Comparison of ENCODE assay signal across 14 cellular contexts in the genomic region with DNA sequence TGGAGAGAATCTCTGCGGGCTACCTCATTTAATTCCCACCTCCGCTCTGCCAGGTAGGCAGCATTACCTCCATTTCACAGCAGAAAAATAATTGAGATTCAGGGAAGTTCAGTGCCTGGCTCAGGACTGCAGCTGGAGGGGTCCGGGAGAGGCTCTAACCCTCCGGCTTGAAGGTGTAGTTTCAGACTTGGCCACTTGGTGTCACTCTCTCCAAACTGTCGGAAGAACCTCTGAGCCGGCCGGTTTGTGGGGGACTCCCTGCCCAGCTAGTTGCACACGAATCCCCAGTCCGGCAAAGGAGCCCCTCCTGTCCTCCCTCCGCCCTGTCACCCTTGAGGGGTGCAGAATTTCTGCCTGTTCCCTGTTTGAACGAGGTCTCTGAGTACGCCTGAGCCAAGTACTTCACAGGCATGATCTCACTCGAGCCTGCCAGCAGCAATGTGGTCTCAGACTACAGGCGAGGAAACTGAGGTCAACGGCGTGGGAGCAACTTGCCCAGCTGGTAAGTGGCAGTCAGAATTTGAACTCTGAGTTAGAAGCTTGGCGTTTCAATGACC.
A peak's percentile ranks its signal among the peaks of the same experiment; 100 is the strongest.
DNase-seq lines count a peak whose midpoint lies in the region; ATAC-seq, FAIRE-seq and TF ChIP-seq lines count a peak whose summit lies in the region.
"Had no signal": no experiment of that assay in that cellular context is flagged by ENCODE, and none has a peak within 500 bp of the region (broad histone marks: within the 10 kb centered on the region; RNA-seq: fewer than 3 reads in every experiment).

No MANE protein-coding gene starts in this region.

- H3K9me1 ChIP-seq in endothelial cell of umbilical vein (replicated peaks; ENCODE audit: control insufficient read depth, extremely low read depth, insufficient read depth, low read length): no peaks in the 10 kb centered on the region

- no peaks in the 10 kb centered on the region for H3K9me2 ChIP-seq in OCI-LY1 (ENCODE audit: low read depth, low read length)

- POLR2A ChIA-PET in endothelial cell of umbilical vein (lab: Charles Lee): no interaction called here
- POLR2A ChIA-PET in T-cell (lab: Charles Lee): no interaction called here

- H3K4me1 ChIP-seq in OCI-LY1 (ENCODE audit: insufficient read depth, low read length, severe bottlenecking) (no peaks in the 10 kb centered on the region), endothelial cell of umbilical vein (ENCODE audit: control insufficient read depth, extremely low read depth, insufficient read depth, low read length) (no peaks in the 10 kb centered on the region), upper lobe of right lung (no peaks in the 10 kb centered on the region)
- H3K4me1 ChIP-seq: body of pancreas had no signal

- peak; percentile 75 for ATAC-seq in upper lobe of right lung
- ATAC-seq in T-cell (replicated peaks in 1 of 4): no peak
- ATAC-seq: body of pancreas had no signal

- H3K36me3 ChIP-seq in OCI-LY1 (ENCODE audit: insufficient read depth, low read length) (no peaks in the 10 kb centered on the region), endothelial cell of umbilical vein (ENCODE audit: control insufficient read depth in 2 of 2, extremely low read depth in 1 of 2, insufficient read depth in 2 of 2, low read length in 2 of 2) (no peaks in the 10 kb centered on the region), upper lobe of right lung (no peaks in the 10 kb centered on the region)

- H3K27ac ChIP-seq in OCI-LY1 (ENCODE audit: low read depth, low read length, poor library complexity, severe bottlenecking): no peak overlapping the region
- H3K27ac ChIP-seq in endothelial cell of umbilical vein (ENCODE audit: insufficient read depth, low read depth, low read length): no peak overlapping the region
- no peak overlapping the region for H3K27ac ChIP-seq in upper lobe of right lung
- H3K27ac ChIP-seq: body of pancreas had no signal

- H3K79me2 ChIP-seq in OCI-LY1 (ENCODE audit: insufficient read depth, low read length) (no peaks in the 10 kb centered on the region), endothelial cell of umbilical vein (ENCODE audit: control insufficient read depth, insufficient read depth, low read length) (no peaks in the 10 kb centered on the region)

- intact Hi-C loops in endothelial cell of umbilical vein (cut with micrococcal nuclease) (no loop called here), upper lobe of right lung (cut with DNase I) (no loop called here)

- peak; percentile 77 for FAIRE-seq in endothelial cell of umbilical vein (lab: Jason Lieb, UNC)
- FAIRE-seq in RCC 7860 (lab: Jason Lieb, UNC): no peak
- FAIRE-seq: kidney had no signal

- TF ChIP-seq POLR2A in endothelial cell of umbilical vein (IDR thresholded peaks at IDR 0.05; ENCODE audit: low read depth, low read length): no peak

- no peaks in the 10 kb centered on the region for H3K4me1 Mint-ChIP-seq in T-cell

- BruUV-seq in endothelial cell of umbilical vein (replicated peaks; lab: Mats Ljungman, UMichigan): no TSS peak

- no peak overlapping the region for H3K4me3 ChIP-seq in OCI-LY1 (ENCODE audit: low read depth, low read length, poor library complexity, severe bottlenecking)
- H3K4me3 ChIP-seq in endothelial cell of umbilical vein (replicated peaks in 1 of 3; ENCODE audit: insufficient read depth in 1 of 3, low read depth in 1 of 3, low read length in 3 of 3): no peak overlapping the region
- no peak overlapping the region for H3K4me3 ChIP-seq in upper lobe of right lung
- H3K4me3 ChIP-seq: body of pancreas had no signal

- H3K4me3 Mint-ChIP-seq in T-cell: no peak overlapping the region

- TF ChIP-seq CTCF in OCI-LY1 (IDR thresholded peaks at IDR 0.05; ENCODE audit: low read length): peak; percentile 72
- TF ChIP-seq CTCF in endothelial cell of umbilical vein (IDR thresholded peaks at IDR 0.05; ENCODE audit: extremely low read depth in 1 of 2, insufficient read depth in 1 of 2, low read depth in 1 of 2, low read length in 2 of 2): no peak
- TF ChIP-seq CTCF in upper lobe of right lung (IDR thresholded peaks at IDR 0.05): peak; percentile 40

- H3K4me2 ChIP-seq in OCI-LY1 (ENCODE audit: low read length) (no peak overlapping the region), endothelial cell of umbilical vein (ENCODE audit: insufficient read depth, low read length) (no peak overlapping the region)

- H3K9me3 ChIP-seq in OCI-LY1 (ENCODE audit: low read length) (no peaks in the 10 kb centered on the region), endothelial cell of umbilical vein (replicated peaks; ENCODE audit: control insufficient read depth, insufficient read depth, low read length) (peaks cover 3% of the 10 kb centered on the region), upper lobe of right lung (no peaks in the 10 kb centered on the region)

- no peaks in the 10 kb centered on the region for H3F3A ChIP-seq in OCI-LY1 (ENCODE audit: insufficient read depth, low read length)

- dilution Hi-C loops in endothelial cell of umbilical vein (cut with MboI; ENCODE audit: extremely low pct_ligation_motif_present, low sequenced_read_pairs): no loop called here

- H3K9ac ChIP-seq in OCI-LY1 (ENCODE audit: low read length) (no peak overlapping the region), endothelial cell of umbilical vein (replicated peaks; ENCODE audit: extremely low read depth, insufficient read depth, low read length) (no peak overlapping the region)

- CTCF ChIA-PET in endothelial cell of umbilical vein (lab: Charles Lee) (no interaction called here), T-cell (lab: Charles Lee) (no interaction called here)

- H3K27me3 Mint-ChIP-seq in T-cell: no peaks in the 10 kb centered on the region

- no peak overlapping the region for H3K27ac Mint-ChIP-seq in T-cell

- H2AFZ ChIP-seq in OCI-LY1 (ENCODE audit: low read length) (no peak overlapping the region), endothelial cell of umbilical vein (ENCODE audit: low read depth, low read length) (no peak overlapping the region)

- H3K9me3 Mint-ChIP-seq in T-cell: peaks cover 13 to 41% (median 23%) of the 10 kb centered on the region in 3 donors

- peak; percentile 0 for DNase-seq in activated T-cell treated with anti-CD3 and anti-CD28 coated beads for 48 hours (ENCODE audit: low read depth)
- DNase-seq in activated T-cell treated with anti-CD3 and anti-CD28 coated beads, Interleukin-2, amount 50 U/mL, for 1 hour: no peak
- no peak for DNase-seq in endothelial cell of umbilical vein (ENCODE audit: low read depth, low spot score)
- no peak for DNase-seq in upper lobe of right lung
- no peak for DNase-seq in RCC 7860 (ENCODE audit: low spot score)
- DNase-seq in DMS79 (lab: John Stamatoyannopoulos, UW): no peak
- no peak for DNase-seq in T-cell
- DNase-seq: body of pancreas; GF-D8; kidney; NCI-H1048; stimulated activated CD4-positive, alpha-beta T cell treated with anti-CD3 and anti-CD28 coated beads, Interleukin-15, amount 100 ng/mL, for 24 hours; stimulated activated naive CD4-positive, alpha-beta T cell treated with Interleukin-2 at 50 U/mL for 16 hours had no signal

- H4K20me1 ChIP-seq in OCI-LY1 (ENCODE audit: insufficient read depth, low read length) (no peaks in the 10 kb centered on the region), endothelial cell of umbilical vein (replicated peaks; ENCODE audit: control insufficient read depth, extremely low read depth, insufficient read depth, low read length) (no peaks in the 10 kb centered on the region)

- H3K27me3 ChIP-seq in OCI-LY1 (ENCODE audit: insufficient read depth, low read length) (no peaks in the 10 kb centered on the region), endothelial cell of umbilical vein (ENCODE audit: control insufficient read depth in 2 of 2, insufficient read depth in 2 of 2, low read length in 2 of 2) (no peaks in the 10 kb centered on the region), upper lobe of right lung (no peaks in the 10 kb centered on the region)
- H3K27me3 ChIP-seq: body of pancreas had no signal

- no peaks in the 10 kb centered on the region for H3K36me3 Mint-ChIP-seq in T-cell

TF ChIP-seq in endothelial cell of umbilical vein, 7 proteins besides CTCF, POLR2A, EP300 and RAD21:
- no peak for TF ChIP-seq GATA2 (IDR thresholded peaks at IDR 0.05; ENCODE audit: insufficient read depth, insufficient read length, low read depth, low read length)
- TF ChIP-seq MYC (IDR thresholded peaks at IDR 0.05; ENCODE audit: low read depth, low read length): no peak
- no peak for TF ChIP-seq EZH2 (IDR thresholded peaks at IDR 0.05; ENCODE audit: borderline replicate concordance, low read depth, low read length, severe bottlenecking)
- TF ChIP-seq FOS (IDR thresholded peaks at IDR 0.05; ENCODE audit: borderline replicate concordance, insufficient read depth, low read length): no peak
- TF ChIP-seq POLR2AphosphoS5 (IDR thresholded peaks at IDR 0.05; ENCODE audit: insufficient read depth, low read depth, low read length): no peak
- TF ChIP-seq, protein P1, sequence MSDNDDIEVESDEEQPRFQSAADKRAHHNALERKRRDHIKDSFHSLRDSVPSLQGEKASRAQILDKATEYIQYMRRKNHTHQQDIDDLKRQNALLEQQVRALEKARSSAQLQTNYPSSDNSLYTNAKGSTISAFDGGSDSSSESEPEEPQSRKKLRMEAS (IDR thresholded peaks at IDR 0.05; ENCODE audit: insufficient read depth, insufficient read length): no peak
- TF ChIP-seq JUN (IDR thresholded peaks at IDR 0.05; ENCODE audit: borderline replicate concordance, insufficient read depth, insufficient read length, low read depth): no peak
TF ChIP-seq in endothelial cell of umbilical vein: peak in this region for 0.

Comparison
In these comparisons a context has a peak if more than half of its experiments do, and no peak if none do; other contexts are left out.
1. CTCF ChIP-seq: peak in OCI-LY1 (single experiment) and upper lobe of right lung (single experiment); none in endothelial cell of umbilical vein (0 of 2).